Comparison of ENCODE assay signal across 15 cellular contexts in the genomic region with DNA sequence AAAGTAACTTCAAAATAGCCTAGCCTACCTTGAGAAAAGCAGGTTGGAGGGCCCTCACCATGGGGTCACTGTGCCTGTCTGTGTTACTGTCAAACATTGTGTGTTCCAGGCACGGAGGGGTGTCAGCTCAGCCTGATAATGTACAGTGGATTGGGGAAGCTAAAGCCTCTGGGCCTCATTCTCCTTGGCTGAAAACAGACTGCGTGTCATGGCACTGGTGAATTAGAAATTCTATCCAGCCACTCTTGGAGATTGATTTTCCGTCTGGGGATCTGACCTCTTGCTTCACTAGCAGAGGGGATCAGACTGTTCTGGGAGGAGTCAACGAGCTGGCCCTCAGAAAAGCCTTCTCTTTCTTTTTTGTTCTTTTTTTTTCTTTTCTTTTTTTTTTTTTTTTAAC.
DNase-seq lines count a peak whose midpoint lies in the region; ATAC-seq and TF ChIP-seq lines count a peak whose summit lies in the region.
"Had no signal": no experiment of that assay in that cellular context is flagged by ENCODE, and none has a peak within 500 bp of the region (broad histone marks: within the 10 kb centered on the region; RNA-seq: fewer than 3 reads in every experiment).

No MANE protein-coding gene starts in this region.

- intact Hi-C loops in breast epithelium (cut with DNase I; ENCODE audit: low total_unique reads): no loop called here
- intact Hi-C loops in mammary epithelial cell (cut with micrococcal nuclease): loop anchor here (10.0 kb wide), 1 partner anchor 646 kb away; no protein-coding TSS in a partner anchor
- intact Hi-C loops in Right ventricle myocardium superior (cut with DNase I): loop anchor here (10.0 kb wide), 1 partner anchor 396 kb away; a partner anchor contains a TSS
- intact Hi-C loops in aorta (cut with DNase I): no loop called here

- H3K4me3 ChIP-seq in breast epithelium: no peak overlapping the region
- H3K4me3 ChIP-seq in mammary epithelial cell (replicated peaks in 1 of 3; ENCODE audit: insufficient read depth in 1 of 3, low read depth in 2 of 3, low read length in 3 of 3): no peak overlapping the region
- H3K4me3 ChIP-seq in neutrophil (ENCODE audit: low read depth in 1 of 2, low read length in 1 of 2): no peak overlapping the region
- no peak overlapping the region for H3K4me3 ChIP-seq in aorta (ENCODE audit: low read length in 2 of 2)
- H3K4me3 ChIP-seq: A549, dorsolateral prefrontal cortex had no signal

- WGBS in mammary epithelial cell (ENCODE audit: low coverage, missing lambda C conversion rate): 94% methylated on average over 4 of the region's 4 CpGs
- 80 to 88% methylated on average over 4 of the region's 4 CpGs for WGBS in aorta, 2 donors

- H3K9ac ChIP-seq in mammary epithelial cell (ENCODE audit: insufficient read depth, low read length): no peak overlapping the region

- no peak overlapping the region for H2AFZ ChIP-seq in mammary epithelial cell (ENCODE audit: low read depth, low read length)

- TF ChIP-seq CTCF in breast epithelium (IDR thresholded peaks at IDR 0.05): no peak
- no peak for TF ChIP-seq CTCF in mammary epithelial cell (conservative IDR thresholded peaks at IDR 0.05 in 1 of 2, IDR thresholded peaks at IDR 0.05 in 1 of 2; ENCODE audit: extremely low read depth in 1 of 2, insufficient read depth in 1 of 2, low read depth in 1 of 2, low read length in 2 of 2)
- no peak for TF ChIP-seq CTCF in neutrophil (IDR thresholded peaks at IDR 0.05)

- TF ChIP-seq POLR2A in breast epithelium (IDR thresholded peaks at IDR 0.05): no peak

- DNase-seq in breast epithelium (ENCODE audit: low spot score in 2 of 2) (no peak), mammary epithelial cell (no peak), Right ventricle myocardium superior (peak; percentile 42), aorta (peak in 1 of 2 donors; percentile 43), T-helper 1 cell (no peak)
- no peak for DNase-seq in effector CD4-positive, alpha-beta T cell
- DNase-seq: amniotic stem cell, dorsolateral prefrontal cortex, hippocampal formation, MM.1S, NCI-H446, SHP77 had no signal

- ATAC-seq in Right ventricle myocardium superior (ENCODE audit: poor library complexity): peak; percentile 92
- ATAC-seq in aorta (ENCODE audit: low FRiP score): peak; percentile 83
- no peak for ATAC-seq in GM19351 (IDR thresholded peaks at IDR 0.05; ENCODE audit: unreplicated experiment)
- ATAC-seq: A549 had no signal

- no peaks in the 10 kb centered on the region for H4K20me1 ChIP-seq in mammary epithelial cell (ENCODE audit: insufficient read depth, low read length)

- CTCF ChIA-PET in mammary epithelial cell (lab: Charles Lee; ENCODE audit: low non-redundant PET): no interaction called here

- H3K27ac ChIP-seq in breast epithelium: peak overlapping the region; percentile 34 to 58
- no peak overlapping the region for H3K27ac ChIP-seq in mammary epithelial cell (ENCODE audit: insufficient read depth, low read depth, low read length)
- H3K27ac ChIP-seq in neutrophil: peak overlapping the region; percentile 35
- H3K27ac ChIP-seq in aorta (ENCODE audit: low read depth in 1 of 2, low read length in 2 of 2): no peak overlapping the region
- H3K27ac ChIP-seq: A549, dorsolateral prefrontal cortex had no signal

- no peaks in the 10 kb centered on the region for H3K79me2 ChIP-seq in mammary epithelial cell (ENCODE audit: insufficient read depth, low read length)

- no peaks in the 10 kb centered on the region for H3K27me3 ChIP-seq in breast epithelium
- H3K27me3 ChIP-seq in mammary epithelial cell (ENCODE audit: insufficient read depth, low read length): no peaks in the 10 kb centered on the region
- no peaks in the 10 kb centered on the region for H3K27me3 ChIP-seq in neutrophil
- no peaks in the 10 kb centered on the region for H3K27me3 ChIP-seq in aorta (ENCODE audit: control insufficient read depth in 1 of 2, insufficient read depth in 2 of 2, low read length in 1 of 2)
- H3K27me3 ChIP-seq: dorsolateral prefrontal cortex had no signal

- in situ Hi-C loops in mammary epithelial cell (cut with MboI; ENCODE audit: low sequenced_read_pairs in 2 of 2): loop anchor here in 1 of 2 donors (25.0 kb wide), 2 partner anchors 379 to 604 kb away; no protein-coding TSS in a partner anchor

- H3K9me3 ChIP-seq in breast epithelium: no peaks in the 10 kb centered on the region
- H3K9me3 ChIP-seq in mammary epithelial cell (replicated peaks; ENCODE audit: insufficient read depth, low read length): no peaks in the 10 kb centered on the region
- H3K9me3 ChIP-seq in neutrophil: no peaks in the 10 kb centered on the region
- H3K9me3 ChIP-seq in aorta (ENCODE audit: control insufficient read depth, low read length): no peaks in the 10 kb centered on the region
- H3K9me3 ChIP-seq: A549 had no signal

- no peak overlapping the region for H3K4me2 ChIP-seq in mammary epithelial cell (ENCODE audit: insufficient read depth, low read depth, low read length)
- H3K4me2 ChIP-seq: A549 had no signal

- dilution Hi-C loops in mammary epithelial cell (cut with HindIII; ENCODE audit: low sequenced_read_pairs): no loop called here

- H3K36me3 ChIP-seq in breast epithelium: no peaks in the 10 kb centered on the region
- H3K36me3 ChIP-seq in mammary epithelial cell (ENCODE audit: insufficient read depth, low read length): no peaks in the 10 kb centered on the region
- no peaks in the 10 kb centered on the region for H3K36me3 ChIP-seq in neutrophil
- no peaks in the 10 kb centered on the region for H3K36me3 ChIP-seq in aorta (ENCODE audit: control insufficient read depth in 1 of 2, insufficient read depth in 2 of 2, low read length in 1 of 2)

- H3K4me1 ChIP-seq in breast epithelium (no peaks in the 10 kb centered on the region), mammary epithelial cell (ENCODE audit: insufficient read depth, low read length) (no peaks in the 10 kb centered on the region), neutrophil (ENCODE audit: control insufficient read depth in 1 of 2, insufficient read depth in 1 of 2, low read depth in 1 of 2, low read length in 1 of 2) (peaks cover 42 to 44% of the 10 kb centered on the region in 2 experiments), aorta (ENCODE audit: control insufficient read depth in 1 of 2, insufficient read depth in 2 of 2, low read length in 2 of 2) (no peaks in the 10 kb centered on the region)
- H3K4me1 ChIP-seq: A549 had no signal

- BruUV-seq in mammary epithelial cell (replicated peaks; lab: Mats Ljungman, UMichigan): no TSS peak

Comparison
In these comparisons a context has a peak if more than half of its experiments do, and no peak if none do; other contexts are left out.
1. H3K27ac ChIP-seq: peak in breast epithelium (2 of 2) and neutrophil (single experiment); none in mammary epithelial cell (single experiment) and aorta (0 of 2).
2. intact Hi-C loops: an anchor here in mammary epithelial cell (10.0 kb wide) and Right ventricle myocardium superior (10.0 kb wide); none called in breast epithelium and aorta.